ENCODE assay signal across 9 cellular contexts in genomic region chr6:35044771-35045275, GRCh38.
DNase-seq lines count a peak whose midpoint lies in the region; TF ChIP-seq lines count a peak whose summit lies in the region.
"Had no signal": no experiment of that assay in that cellular context is flagged by ENCODE, and none has a peak within 500 bp of the region (broad histone marks: within the 10 kb centered on the region; RNA-seq: fewer than 3 reads in every experiment).

No MANE protein-coding gene starts in this region.

- H3K9me3 Mint-ChIP-seq in dendritic cell treated with granulocyte-macrophage colony-stimulating factor and Interleukin-4, amounts not matched to agents 40 ng/mL and 50 ng/mL, for 4 days: no peaks in the 10 kb centered on the region
- no peaks in the 10 kb centered on the region for H3K9me3 Mint-ChIP-seq in activated CD4-positive, alpha-beta memory T cell treated with anti-CD3 and anti-CD28 coated beads, Interleukin-2, amount 10 ng/mL, durations not matched to agents 7 days and 5 days
- H3K9me3 Mint-ChIP-seq: nephron had no signal

- peak overlapping the region; percentile 86 for H3K27ac Mint-ChIP-seq in dendritic cell treated with granulocyte-macrophage colony-stimulating factor and Interleukin-4, amounts not matched to agents 40 ng/mL and 50 ng/mL, for 4 days
- H3K27ac Mint-ChIP-seq in activated CD4-positive, alpha-beta memory T cell treated with anti-CD3 and anti-CD28 coated beads, Interleukin-2, amount 10 ng/mL, durations not matched to agents 7 days and 5 days: no peak overlapping the region

- H3K27ac ChIP-seq in C4-2B: peak overlapping the region; percentile 49

- DNase-seq in NCI-H1092 treated with DMSO at 0.1 percent for 48 hours (lab: John Stamatoyannopoulos, UW) (peak; percentile 59), myocyte (ENCODE audit: low read depth) (peak; percentile 81), germinal center (ENCODE audit: low spot score) (no peak), SHP77 treated with DMSO at 0.1 percent for 48 hours (lab: John Stamatoyannopoulos, UW) (no peak)
- no peak for DNase-seq in stimulated activated CD4-positive, alpha-beta T cell treated with anti-CD3 and anti-CD28 coated beads, Interleukin-1b, Interleukin-23, amount 100 ng/mL, for 48 hours
- DNase-seq in activated CD4-positive, alpha-beta memory T cell treated with anti-CD3 and anti-CD28 coated beads, Interleukin-2, amount 10 ng/mL, durations not matched to agents 7 days and 5 days: no peak

- peaks cover 47% of the 10 kb centered on the region for H3K4me1 Mint-ChIP-seq in dendritic cell treated with granulocyte-macrophage colony-stimulating factor and Interleukin-4, amounts not matched to agents 40 ng/mL and 50 ng/mL, for 4 days (ENCODE audit: low read depth)
- H3K4me1 Mint-ChIP-seq in activated CD4-positive, alpha-beta memory T cell treated with anti-CD3 and anti-CD28 coated beads, Interleukin-2, amount 10 ng/mL, durations not matched to agents 7 days and 5 days: peaks cover 4% of the 10 kb centered on the region

- H3K36me3 Mint-ChIP-seq in dendritic cell treated with granulocyte-macrophage colony-stimulating factor and Interleukin-4, amounts not matched to agents 40 ng/mL and 50 ng/mL, for 4 days (ENCODE audit: low read depth): peaks cover 28% of the 10 kb centered on the region
- no peaks in the 10 kb centered on the region for H3K36me3 Mint-ChIP-seq in activated CD4-positive, alpha-beta memory T cell treated with anti-CD3 and anti-CD28 coated beads, Interleukin-2, amount 10 ng/mL, durations not matched to agents 7 days and 5 days (ENCODE audit: low read depth)

- no peak for TF ChIP-seq CTCF in C4-2B (conservative IDR thresholded peaks at IDR 0.05)

- CTCF ChIA-PET in activated CD4-positive, alpha-beta memory T cell treated with anti-CD3 and anti-CD28 coated beads, Interleukin-2, amount 10 ng/mL, durations not matched to agents 7 days and 5 days (lab: Charles Lee): no interaction called here

- no peak overlapping the region for H3K4me3 Mint-ChIP-seq in dendritic cell treated with granulocyte-macrophage colony-stimulating factor and Interleukin-4, amounts not matched to agents 40 ng/mL and 50 ng/mL, for 4 days
- no peak overlapping the region for H3K4me3 Mint-ChIP-seq in activated CD4-positive, alpha-beta memory T cell treated with anti-CD3 and anti-CD28 coated beads, Interleukin-2, amount 10 ng/mL, durations not matched to agents 7 days and 5 days
- H3K4me3 Mint-ChIP-seq: nephron had no signal

- no peaks in the 10 kb centered on the region for H3K27me3 Mint-ChIP-seq in dendritic cell treated with granulocyte-macrophage colony-stimulating factor and Interleukin-4, amounts not matched to agents 40 ng/mL and 50 ng/mL, for 4 days
- H3K27me3 Mint-ChIP-seq in activated CD4-positive, alpha-beta memory T cell treated with anti-CD3 and anti-CD28 coated beads, Interleukin-2, amount 10 ng/mL, durations not matched to agents 7 days and 5 days: no peaks in the 10 kb centered on the region

- intact Hi-C loops in dendritic cell treated with granulocyte-macrophage colony-stimulating factor and Interleukin-4, amounts not matched to agents 40 ng/mL and 50 ng/mL, for 4 days (cut with micrococcal nuclease): loop anchor here (5.0 kb wide), 1 partner anchor 37 kb away; no protein-coding TSS in a partner anchor

- POLR2A ChIA-PET in activated CD4-positive, alpha-beta memory T cell treated with anti-CD3 and anti-CD28 coated beads, Interleukin-2, amount 10 ng/mL, durations not matched to agents 7 days and 5 days (lab: Charles Lee): no interaction called here

Comparison
In these comparisons a context has a peak if more than half of its experiments do, and no peak if none do; other contexts are left out.
1. DNase-seq: peak in NCI-H1092 treated with DMSO at 0.1 percent for 48 hours (single experiment) and myocyte (single experiment); none in stimulated activated CD4-positive, alpha-beta T cell treated with anti-CD3 and anti-CD28 coated beads, Interleukin-1b, Interleukin-23, amount 100 ng/mL, for 48 hours (single experiment), germinal center (single experiment), activated CD4-positive, alpha-beta memory T cell treated with anti-CD3 and anti-CD28 coated beads, Interleukin-2, amount 10 ng/mL, durations not matched to agents 7 days and 5 days (single experiment) and SHP77 treated with DMSO at 0.1 percent for 48 hours (single experiment).